In the genomic region with DNA sequence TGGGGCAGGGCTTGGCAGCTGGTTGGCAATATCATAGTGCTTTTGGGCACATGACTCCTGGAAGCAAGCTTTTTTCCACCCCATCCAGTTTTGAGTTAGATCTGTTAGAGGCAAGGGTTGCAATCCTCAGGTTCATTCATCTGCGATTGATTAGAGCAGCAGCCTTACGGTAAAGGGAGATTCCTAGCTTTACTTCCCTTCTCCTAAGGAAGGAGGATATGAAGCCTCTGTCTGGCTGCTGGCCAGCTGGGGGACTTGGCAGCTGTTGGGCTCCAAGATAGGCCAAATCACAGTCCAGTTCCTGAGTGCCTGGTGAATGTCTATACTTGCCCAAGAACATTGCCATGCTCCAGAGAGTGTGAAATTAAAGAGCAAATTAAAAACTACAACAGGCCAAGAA, we compare ENCODE assay signal across 20 cellular contexts.
"Had no signal": no experiment of that assay in that cellular context is flagged by ENCODE, and none has a peak within 500 bp of the region (broad histone marks: within the 10 kb centered on the region; RNA-seq: fewer than 3 reads in every experiment).

No MANE protein-coding gene starts in this region.

- DNase-seq: activated B cell treated with CpG ODN at 0.5 μM for 24 hours; activated CD4-positive, alpha-beta T cell treated with anti-CD3 and anti-CD28 coated beads, Interleukin-2, amount 10 ng/mL, durations not matched to agents 24 days and 14 days; activated CD8-positive, alpha-beta memory T cell treated with anti-CD3 and anti-CD28 coated beads for 24 hours; activated naive CD4-positive, alpha-beta T cell treated with anti-CD3 and anti-CD28 coated beads, Interleukin-2, amount 50 U/mL, for 16 hours; activated T-cell treated with anti-CD3 and anti-CD28 coated beads for 4 hours; adrenal gland; cerebellar nuclear complex; dermis blood vessel endothelial cell; endodermal cell; hypothalamus; immature natural killer cell; left cardiac atrium; naive thymus-derived CD4-positive, alpha-beta T cell; nucleus accumbens; sigmoid colon; stimulated activated CD4-positive, alpha-beta T cell treated with anti-CD3 and anti-CD28 coated beads, Interleukin-12 subunit alpha, Interleukin-12 subunit beta, amount 100 ng/mL, for 4 hours; stimulated activated naive CD8-positive, alpha-beta T cell treated with anti-CD3 and anti-CD28 coated beads, Interleukin-15, Interleukin-2, amounts not matched to agents 100 U/mL and 50 U/mL, for 24 hours; T-helper 1 cell had no signal

- H3K36me3 ChIP-seq: adrenal gland, sigmoid colon, suprapubic skin had no signal

- H3K27ac ChIP-seq: adrenal gland, sigmoid colon, suprapubic skin had no signal

- H3K4me1 ChIP-seq: adrenal gland, sigmoid colon, suprapubic skin had no signal

- H3K4me3 ChIP-seq: adrenal gland, sigmoid colon, suprapubic skin had no signal

- ATAC-seq: esophagus mucosa; left cardiac atrium; naive thymus-derived CD4-positive, alpha-beta T cell; stimulated activated naive CD8-positive, alpha-beta T cell treated with anti-CD3 and anti-CD28 coated beads, Interleukin-15, Interleukin-2, amounts not matched to agents 100 U/mL and 50 U/mL, for 24 hours had no signal

- H3K27me3 ChIP-seq: adrenal gland, sigmoid colon, suprapubic skin had no signal

- H3K9me3 ChIP-seq: adrenal gland, sigmoid colon, suprapubic skin had no signal
